10 cellular contexts compared by ENCODE assay signal in the genomic region with DNA sequence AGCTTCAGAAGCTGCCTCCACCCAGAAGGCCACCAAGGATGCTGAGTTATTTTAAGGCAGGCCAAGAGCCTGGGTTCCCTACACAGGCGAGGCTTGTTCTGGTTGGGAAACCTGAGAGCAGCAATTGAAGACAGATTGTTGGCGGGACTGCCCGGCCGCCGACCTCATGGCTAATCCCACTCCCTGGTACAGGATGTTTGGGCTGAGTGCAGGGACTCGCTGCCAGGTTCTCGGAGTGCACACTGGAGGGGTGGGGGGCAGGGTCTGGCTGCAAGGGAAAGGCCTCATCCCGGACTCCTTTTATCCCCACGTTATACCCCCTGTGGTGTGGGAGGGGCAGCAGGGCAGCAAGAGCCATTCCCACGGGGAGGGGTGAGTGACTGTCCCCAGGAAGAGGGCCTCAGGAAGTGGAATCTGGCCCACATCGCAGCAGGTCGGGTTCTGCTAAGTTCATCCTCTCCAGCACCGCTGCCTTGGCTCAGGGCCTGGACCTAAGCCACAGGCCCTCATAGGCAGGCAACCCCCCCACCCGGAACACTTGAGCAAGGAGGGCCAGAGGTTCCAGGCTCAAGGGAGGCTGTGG. TPM values are rescaled to one million over a fixed set of nuclear protein-coding genes. Genes with fewer than 3 reads are reported as not detected.
DNase-seq lines count a peak whose midpoint lies in the region; ATAC-seq, FAIRE-seq and TF ChIP-seq lines count a peak whose summit lies in the region.
"Had no signal": no experiment of that assay in that cellular context is flagged by ENCODE, and none has a peak within 500 bp of the region (broad histone marks: within the 10 kb centered on the region; RNA-seq: fewer than 3 reads in every experiment).

No MANE protein-coding gene starts in this region.

- H3K27me3 ChIP-seq in Loucy (ENCODE audit: insufficient read depth, low read length, poor library complexity, severe bottlenecking) (no peaks in the 10 kb centered on the region), small intestine (ENCODE audit: control insufficient read depth in 2 of 2, insufficient read depth in 2 of 2, low read length in 2 of 2) (no peaks in the 10 kb centered on the region)
- no peaks in the 10 kb centered on the region for H3K27me3 ChIP-seq in naive thymus-derived CD4-positive, alpha-beta T cell (ENCODE audit: control insufficient read depth in 2 of 2, insufficient read depth in 2 of 2, low read length in 2 of 2)

- H3K4me1 ChIP-seq in Loucy (ENCODE audit: insufficient read depth, low read length, poor library complexity, severe bottlenecking) (peaks cover 22% of the 10 kb centered on the region), small intestine (ENCODE audit: control insufficient read depth in 2 of 2, insufficient read depth in 1 of 2, low read depth in 1 of 2, low read length in 1 of 2) (no peaks in the 10 kb centered on the region)
- peaks cover 1 to 5% of the 10 kb centered on the region in 2 donors for H3K4me1 ChIP-seq in naive thymus-derived CD4-positive, alpha-beta T cell (ENCODE audit: control insufficient read depth in 2 of 2, insufficient read depth in 2 of 2, low read length in 2 of 2)

- H3K36me3 Mint-ChIP-seq in mesothelial cell of epicardium = no peaks in the 10 kb centered on the region
- H3K36me3 Mint-ChIP-seq in naive thymus-derived CD4-positive, alpha-beta T cell = no peaks in the 10 kb centered on the region
- H3K36me3 Mint-ChIP-seq: CD8-positive, alpha-beta memory T cell had no signal

- H3K4me3 ChIP-seq in Loucy (ENCODE audit: low read length, poor library complexity, severe bottlenecking) (no peak overlapping the region), small intestine (ENCODE audit: low read depth in 1 of 2, low read length in 2 of 2) (no peak overlapping the region)
- H3K4me3 ChIP-seq in naive thymus-derived CD4-positive, alpha-beta T cell (ENCODE audit: low read length) = no peak overlapping the region

- H3K4me2 ChIP-seq in Loucy (ENCODE audit: low read depth, low read length, poor library complexity, severe bottlenecking) = no peak overlapping the region

- no peaks in the 10 kb centered on the region for H4K20me1 ChIP-seq in Loucy (ENCODE audit: insufficient read depth, low read length, poor library complexity, severe bottlenecking)

- DNase-seq in A172 (ENCODE audit: low spot score) (peak; percentile 3), epidermal melanocyte (ENCODE audit: insufficient read length, low spot score) (peak; percentile 25), mesothelial cell of epicardium (ENCODE audit: low spot score in 2 of 2, unreplicated experiment in 2 of 2) (no peak), NCI-H526 (lab: John Stamatoyannopoulos, UW) (no peak), NCI-H226 (no peak), small intestine (no peak)
- DNase-seq in naive thymus-derived CD4-positive, alpha-beta T cell = no peak
- DNase-seq: CD8-positive, alpha-beta memory T cell; stimulated activated CD4-positive, alpha-beta T cell treated with anti-CD3 and anti-CD28 coated beads, Interleukin-12 subunit alpha, Interleukin-12 subunit beta, amount 100 ng/mL, for 4 hours had no signal

- peak overlapping the region; percentile 2 for H3K9ac ChIP-seq in Loucy (ENCODE audit: low read depth, low read length, poor library complexity, severe bottlenecking)

- H3K27me3 Mint-ChIP-seq in mesothelial cell of epicardium (ENCODE audit: low read depth) = peaks cover 16% of the 10 kb centered on the region
- H3K27me3 Mint-ChIP-seq in naive thymus-derived CD4-positive, alpha-beta T cell = peaks cover 0 to 6% (median 0%) of the 10 kb centered on the region in 5 donors
- H3K27me3 Mint-ChIP-seq: CD8-positive, alpha-beta memory T cell had no signal

- peak overlapping the region; percentile 85 for H3K27ac Mint-ChIP-seq in mesothelial cell of epicardium
- H3K27ac Mint-ChIP-seq in naive thymus-derived CD4-positive, alpha-beta T cell = no peak overlapping the region

- TF ChIP-seq CTCF in Loucy (conservative IDR thresholded peaks at IDR 0.05; ENCODE audit: low read length) (no peak), mesothelial cell of epicardium (IDR thresholded peaks at IDR 0.05; ENCODE audit: unreplicated experiment) (no peak)

- no peak overlapping the region for H3K27ac ChIP-seq in naive thymus-derived CD4-positive, alpha-beta T cell (ENCODE audit: low read depth, low read length)
- H3K27ac ChIP-seq in small intestine (ENCODE audit: low read depth in 1 of 2, low read length in 1 of 2) = peak overlapping the region in 1 of 2 donors; percentile 55

- no peaks in the 10 kb centered on the region for H3K9me2 ChIP-seq in Loucy (replicated peaks; ENCODE audit: low read depth, low read length)

- FAIRE-seq in small intestine (lab: Jason Lieb, UNC) = no peak

- H3K9me3 ChIP-seq in Loucy (ENCODE audit: insufficient read depth, low read depth, low read length) (no peaks in the 10 kb centered on the region), small intestine (ENCODE audit: control insufficient read depth, low read depth) (no peaks in the 10 kb centered on the region)
- H3K9me3 ChIP-seq in naive thymus-derived CD4-positive, alpha-beta T cell (ENCODE audit: control insufficient read depth in 2 of 3, low read length in 3 of 3) = peaks cover 0 to 3% (median 0%) of the 10 kb centered on the region in 3 experiments

- H3K9me3 Mint-ChIP-seq in mesothelial cell of epicardium = no peaks in the 10 kb centered on the region
- peaks cover 0 to 2% (median 0%) of the 10 kb centered on the region in 11 donors for H3K9me3 Mint-ChIP-seq in naive thymus-derived CD4-positive, alpha-beta T cell
- H3K9me3 Mint-ChIP-seq: CD8-positive, alpha-beta memory T cell had no signal

- ATAC-seq in naive thymus-derived CD4-positive, alpha-beta T cell = no peak

- intact Hi-C loops in naive thymus-derived CD4-positive, alpha-beta T cell (cut with micrococcal nuclease) = no loop called here

- no peaks in the 10 kb centered on the region for H3F3A ChIP-seq in Loucy (ENCODE audit: low read depth)

- no peaks in the 10 kb centered on the region for H3K79me2 ChIP-seq in Loucy (ENCODE audit: insufficient read depth, low read length)

- peaks cover 18% of the 10 kb centered on the region for H3K4me1 Mint-ChIP-seq in mesothelial cell of epicardium
- H3K4me1 Mint-ChIP-seq in naive thymus-derived CD4-positive, alpha-beta T cell = peaks cover 2 to 11% (median 6%) of the 10 kb centered on the region in 7 donors

- WGBS in small intestine, 3 donors = 46 to 62% (median 59%) methylated on average over 14 of the region's 14 CpGs

- H3K4me3 Mint-ChIP-seq in mesothelial cell of epicardium = no peak overlapping the region
- no peak overlapping the region for H3K4me3 Mint-ChIP-seq in naive thymus-derived CD4-positive, alpha-beta T cell
- H3K4me3 Mint-ChIP-seq: CD8-positive, alpha-beta memory T cell had no signal

- POLR2A ChIA-PET in naive thymus-derived CD4-positive, alpha-beta T cell (lab: Charles Lee) = no interaction called here

- CTCF ChIA-PET in naive thymus-derived CD4-positive, alpha-beta T cell (lab: Charles Lee) = no interaction called here

- H3K36me3 ChIP-seq in Loucy (ENCODE audit: insufficient read depth, low read length) (no peaks in the 10 kb centered on the region), small intestine (ENCODE audit: control insufficient read depth in 2 of 2, insufficient read depth in 2 of 2, low read length in 2 of 2) (no peaks in the 10 kb centered on the region)
- H3K36me3 ChIP-seq in naive thymus-derived CD4-positive, alpha-beta T cell (ENCODE audit: control insufficient read depth in 2 of 3, insufficient read depth in 3 of 3, low read length in 3 of 3) = no peaks in the 10 kb centered on the region

- no peak overlapping the region for H2AFZ ChIP-seq in Loucy (ENCODE audit: low read length)

RNA-seq across cellular contexts. Expression of a gene that starts 43.5 kb away (rescaled TPM):
- 3.7 and 7.1 TPM in 2 replicates for total RNA-seq in A172 (2014; rRNA removed; shearing (Covaris generic))
- 59.7 to 65.3 TPM (median 63.6 TPM) in 3 replicates for total RNA-seq in mesothelial cell of epicardium
- total RNA-seq in naive thymus-derived CD4-positive, alpha-beta T cell = 10 to 100 TPM; 19.6 to 49.1 (median 44.4) TPM
- polyA plus RNA-seq in naive thymus-derived CD4-positive, alpha-beta T cell = 10 to 100 TPM; 19.6 to 29.6 TPM
- 10 to 100 TPM; 37.0 to 80.5 (median 73.1) TPM for polyA plus RNA-seq in small intestine

Comparison
In these comparisons a context has a peak if more than half of its experiments do, and no peak if none do; other contexts are left out.
1. DNase-seq: peak in A172 (single experiment) and epidermal melanocyte (single experiment); none in mesothelial cell of epicardium (0 of 2), naive thymus-derived CD4-positive, alpha-beta T cell (0 of 9), NCI-H526 (0 of 2), NCI-H226 (single experiment) and small intestine (single experiment).